1 cellular context compared by ENCODE assay signal in the genomic region with DNA sequence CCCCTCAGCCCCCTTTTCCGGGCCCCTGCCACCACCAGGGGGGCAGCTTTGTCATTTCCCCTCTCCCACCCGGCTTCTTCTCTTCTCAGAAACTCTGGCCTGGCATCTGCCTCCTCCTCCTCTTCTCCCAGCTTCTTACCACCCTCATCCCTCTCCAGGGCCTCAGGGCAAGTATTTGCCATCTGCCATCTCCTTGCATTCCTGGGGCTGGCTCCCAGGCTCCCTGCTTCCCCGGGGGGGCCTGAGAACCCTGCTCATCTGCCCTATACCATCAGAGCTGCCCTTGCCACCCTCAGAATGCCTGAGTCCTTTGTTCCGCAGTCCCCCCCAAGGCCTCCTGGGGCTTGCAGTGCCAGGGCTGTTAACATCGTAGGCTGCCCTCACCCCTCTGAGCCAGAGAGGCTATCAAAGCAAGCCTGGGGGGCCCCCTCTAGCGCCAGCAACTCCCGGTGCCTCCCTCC.
A peak's percentile ranks its signal among the peaks of the same experiment; 100 is the strongest.
TF ChIP-seq lines count a peak whose summit lies in the region.

No MANE protein-coding gene starts in this region.

TF ChIP-seq in HEK293, 187 proteins besides CTCF, POLR2A, EP300 and RAD21:
- TF ChIP-seq KLF8 (tag by site-specific recombination; IDR thresholded peaks at IDR 0.05) = no peak
- no peak for TF ChIP-seq ZNF140 (tag by site-specific recombination; IDR thresholded peaks at IDR 0.05)
- 0 out of 2 replicates have a peak, but pooled peaks have one; percentile 26 for TF ChIP-seq ZBTB17 (tag by site-specific recombination; IDR thresholded peaks at IDR 0.05)
- peak; percentile 96 for TF ChIP-seq GLIS1 (tag by site-specific recombination; IDR thresholded peaks at IDR 0.05)
- peak; percentile 39; the same call in 1 of the 2 replicates for TF ChIP-seq GLIS2 (tag by site-specific recombination; IDR thresholded peaks at IDR 0.05)
- TF ChIP-seq, protein P1, sequence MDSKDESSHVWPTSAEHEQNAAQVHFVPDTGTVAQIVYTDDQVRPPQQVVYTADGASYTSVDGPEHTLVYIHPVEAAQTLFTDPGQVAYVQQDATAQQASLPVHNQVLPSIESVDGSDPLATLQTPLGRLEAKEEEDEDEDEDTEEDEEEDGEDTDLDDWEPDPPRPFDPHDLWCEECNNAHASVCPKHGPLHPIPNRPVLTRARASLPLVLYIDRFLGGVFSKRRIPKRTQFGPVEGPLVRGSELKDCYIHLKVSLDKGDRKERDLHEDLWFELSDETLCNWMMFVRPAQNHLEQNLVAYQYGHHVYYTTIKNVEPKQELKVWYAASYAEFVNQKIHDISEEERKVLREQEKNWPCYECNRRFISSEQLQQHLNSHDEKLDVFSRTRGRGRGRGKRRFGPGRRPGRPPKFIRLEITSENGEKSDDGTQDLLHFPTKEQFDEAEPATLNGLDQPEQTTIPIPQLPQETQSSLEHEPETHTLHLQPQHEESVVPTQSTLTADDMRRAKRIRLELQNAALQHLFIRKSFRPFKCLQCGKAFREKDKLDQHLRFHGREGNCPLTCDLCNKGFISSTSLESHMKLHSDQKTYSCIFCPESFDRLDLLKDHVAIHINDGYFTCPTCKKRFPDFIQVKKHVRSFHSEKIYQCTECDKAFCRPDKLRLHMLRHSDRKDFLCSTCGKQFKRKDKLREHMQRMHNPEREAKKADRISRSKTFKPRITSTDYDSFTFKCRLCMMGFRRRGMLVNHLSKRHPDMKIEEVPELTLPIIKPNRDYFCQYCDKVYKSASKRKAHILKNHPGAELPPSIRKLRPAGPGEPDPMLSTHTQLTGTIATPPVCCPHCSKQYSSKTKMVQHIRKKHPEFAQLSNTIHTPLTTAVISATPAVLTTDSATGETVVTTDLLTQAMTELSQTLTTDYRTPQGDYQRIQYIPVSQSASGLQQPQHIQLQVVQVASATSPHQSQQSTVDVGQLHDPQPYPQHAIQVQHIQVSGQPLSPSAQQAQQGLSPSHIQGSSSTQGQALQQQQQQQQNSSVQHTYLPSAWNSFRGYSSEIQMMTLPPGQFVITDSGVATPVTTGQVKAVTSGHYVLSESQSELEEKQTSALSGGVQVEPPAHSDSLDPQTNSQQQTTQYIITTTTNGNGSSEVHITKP (tag by site-specific recombination; IDR thresholded peaks at IDR 0.05) = peak; percentile 60; the same call in 1 of the 2 replicates
- no peak for TF ChIP-seq ZNF549 (tag by site-specific recombination; IDR thresholded peaks at IDR 0.05)
- TF ChIP-seq ZSCAN16 (tag by site-specific recombination; IDR thresholded peaks at IDR 0.05) = no peak
